8 cellular contexts compared by ENCODE assay signal in the genomic region with DNA sequence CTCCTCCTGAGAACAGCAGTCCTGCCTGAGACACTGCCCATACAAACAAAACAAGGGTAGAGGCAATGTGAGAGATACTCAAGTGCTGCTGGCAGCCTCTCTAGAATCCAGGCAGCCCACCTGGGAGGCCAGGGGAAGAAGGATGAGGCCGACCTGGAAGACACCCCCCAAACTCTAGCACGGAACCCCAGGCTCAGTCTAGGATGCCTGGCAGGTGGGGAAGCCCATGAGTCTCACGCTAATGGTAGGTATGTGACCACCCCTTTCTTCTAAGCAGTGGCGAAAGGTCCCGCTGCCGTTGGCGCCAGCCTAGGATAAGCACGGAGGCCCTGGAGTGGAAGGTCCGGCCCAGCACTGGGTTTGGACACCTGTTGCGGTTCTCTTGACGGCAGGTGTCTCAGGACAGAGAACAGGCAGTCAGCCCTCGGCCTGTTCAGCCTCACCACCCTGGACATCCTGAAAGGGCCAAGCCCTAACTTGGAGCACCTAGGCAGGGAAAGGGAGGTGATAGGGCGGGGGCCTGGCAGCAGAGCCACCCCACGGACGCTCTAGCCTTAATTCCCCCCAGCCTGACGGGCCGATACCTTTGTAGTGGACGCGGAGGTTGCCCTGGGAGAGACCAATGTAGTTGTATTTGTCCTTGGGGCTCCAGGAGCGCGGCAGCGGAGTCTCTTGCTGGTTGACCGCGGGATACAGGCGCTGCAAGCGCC. TPM values are rescaled to one million over a fixed set of nuclear protein-coding genes. Genes with fewer than 3 reads are reported as not detected.
DNase-seq lines count a peak whose midpoint lies in the region; ATAC-seq and TF ChIP-seq lines count a peak whose summit lies in the region.

No MANE protein-coding gene starts in this region.

- peak overlapping the region; percentile 96 for H3K4me2 ChIP-seq in KMS-11
- peak overlapping the region; percentile 84 for H3K4me2 ChIP-seq in mesendoderm (ENCODE audit: low read length)

- no peak overlapping the region for H2BK15ac ChIP-seq in mesendoderm (replicated peaks; ENCODE audit: low read depth)

- H3K4me1 Mint-ChIP-seq in central memory CD8-positive, alpha-beta T cell = peaks cover 31% of the 10 kb centered on the region

- no peak overlapping the region for H4K5ac ChIP-seq in mesendoderm (ENCODE audit: low read length)

- H3K79me2 ChIP-seq in KMS-11 (ENCODE audit: insufficient read depth, low read depth) (peaks cover 49% of the 10 kb centered on the region), mesendoderm (ENCODE audit: control insufficient read depth, insufficient read depth, low read length) (peaks cover 19% of the 10 kb centered on the region)

- H3K4me3 ChIP-seq in KMS-11 (IDR thresholded peaks at IDR 0.05; ENCODE audit: insufficient read depth, low read depth, low read length) (no peak overlapping the region), mesendoderm (ENCODE audit: low read length) (peak overlapping the region; percentile 98), uterus (peak overlapping the region; percentile 83 to 89)

- no peak for TF ChIP-seq POLR2A in uterus (IDR thresholded peaks at IDR 0.05)

- no peak overlapping the region for H3K18ac ChIP-seq in mesendoderm (ENCODE audit: low read length)

- no peaks in the 10 kb centered on the region for H3K9me3 Mint-ChIP-seq in central memory CD8-positive, alpha-beta T cell

- peak overlapping the region; percentile 88 for H3K27ac Mint-ChIP-seq in central memory CD8-positive, alpha-beta T cell (ENCODE audit: low read depth)

- H3K4me1 ChIP-seq in KMS-11 (ENCODE audit: low read depth, poor library complexity, severe bottlenecking) (peaks cover 18% of the 10 kb centered on the region), mesendoderm (ENCODE audit: control insufficient read depth, low read depth, low read length) (peaks cover 1% of the 10 kb centered on the region), uterus (no peaks in the 10 kb centered on the region)

- H4K20me1 ChIP-seq in KMS-11 (ENCODE audit: insufficient read depth) = no peaks in the 10 kb centered on the region

- H3K27me3 ChIP-seq in KMS-11 (ENCODE audit: insufficient read depth, low read depth) (no peaks in the 10 kb centered on the region), mesendoderm (ENCODE audit: insufficient read depth, low read length, poor library complexity) (no peaks in the 10 kb centered on the region), uterus (no peaks in the 10 kb centered on the region)

- peak overlapping the region; percentile 99 for H3K56ac ChIP-seq in mesendoderm (ENCODE audit: low read length)

- no peak overlapping the region for H3K4ac ChIP-seq in mesendoderm (ENCODE audit: low read depth, low read length)

- H2BK120ac ChIP-seq in mesendoderm (ENCODE audit: low read depth, low read length) = no peak overlapping the region

- H2AFZ ChIP-seq in KMS-11 (ENCODE audit: low read depth) = peak overlapping the region; percentile 81; the same call in 1 of the 2 replicates

- H4K8ac ChIP-seq in mesendoderm (ENCODE audit: low read depth, low read length) = no peak overlapping the region

- H3K23ac ChIP-seq in mesendoderm (ENCODE audit: low read length) = peak overlapping the region; percentile 94

- peaks cover 17% of the 10 kb centered on the region for H3K79me1 ChIP-seq in mesendoderm (ENCODE audit: low read length)

- no peaks in the 10 kb centered on the region for H3K9me3 ChIP-seq in uterus

- no peak for TF ChIP-seq CTCF in KMS-11 (conservative IDR thresholded peaks at IDR 0.05; ENCODE audit: low read depth, low read length)
- TF ChIP-seq CTCF in uterus (IDR thresholded peaks at IDR 0.05) = no peak

- peaks cover 13% of the 10 kb centered on the region for H3K36me3 Mint-ChIP-seq in central memory CD8-positive, alpha-beta T cell (ENCODE audit: insufficient read depth)

- no CpG with 5 or more reads among the region's 26 CpGs for WGBS in mesendoderm (ENCODE audit: extremely low coverage, insufficient coverage, low lambda C conversion rate)

- intact Hi-C loops in uterus (cut with DNase I; ENCODE audit: low total_unique reads) = no loop called here

- H3K9ac ChIP-seq in KMS-11 (peak overlapping the region; percentile 75), mesendoderm (ENCODE audit: low read length) (peak overlapping the region; percentile 94)

- no peak for ATAC-seq in central memory CD8-positive, alpha-beta T cell (replicated peaks; ENCODE audit: extremely low read depth, poor library complexity, severe bottlenecking)
- no peak for ATAC-seq in HG02981 (IDR thresholded peaks at IDR 0.05; ENCODE audit: unreplicated experiment)

- no peak overlapping the region for H2BK5ac ChIP-seq in mesendoderm (ENCODE audit: low read length)

- peak; percentile 28 for DNase-seq in NCI-H748 (lab: John Stamatoyannopoulos, UW; ENCODE audit: unreplicated experiment)
- DNase-seq in NCI-H748 treated with DMSO at 0.1 percent for 48 hours (lab: John Stamatoyannopoulos, UW) = no peak
- no peak for DNase-seq in central memory CD8-positive, alpha-beta T cell (ENCODE audit: low spot score in 2 of 2)
- no peak for DNase-seq in mesendoderm
- peak in 1 of 2 donors; percentile 25 for DNase-seq in uterus
- DNase-seq in NCI-H1694 treated with DMSO at 0.1 percent for 48 hours (lab: John Stamatoyannopoulos, UW) = no peak

- H3K4me3 Mint-ChIP-seq in central memory CD8-positive, alpha-beta T cell = peak overlapping the region; percentile 78

- H3K27me3 Mint-ChIP-seq in central memory CD8-positive, alpha-beta T cell = no peaks in the 10 kb centered on the region

- no peak overlapping the region for H2AK5ac ChIP-seq in mesendoderm (ENCODE audit: low read length)

- 0 out of 2 replicates have a peak, but pooled peaks cover 4% of the 10 kb centered on the region for H3K36me3 ChIP-seq in KMS-11 (ENCODE audit: insufficient read depth)
- H3K36me3 ChIP-seq in mesendoderm (ENCODE audit: control insufficient read depth, insufficient read depth, low read length) = peaks cover 4% of the 10 kb centered on the region
- no peaks in the 10 kb centered on the region for H3K36me3 ChIP-seq in uterus

- H3K27ac ChIP-seq in KMS-11 (peak overlapping the region; percentile 35), mesendoderm (ENCODE audit: low read depth, low read length) (no peak overlapping the region), uterus (peak overlapping the region; percentile 79 to 87)

RNA-seq across cellular contexts. Expression of gene RANBP10, which starts 0.5 kb away (rescaled TPM):
- polyA plus RNA-seq in mesendoderm (2013, experiment 1 of 2) = 8.8 TPM
- 8.6 TPM for polyA plus RNA-seq in mesendoderm (2013, experiment 2 of 2)
- 10 to 100 TPM in 1 of 4 donors, 1 to 10 TPM in 3; 4.9 to 22.7 (median 8.5) TPM for total RNA-seq in uterus

RNA-seq across cellular contexts. Expression of gene TSNAXIP1, which starts 0.8 kb away (rescaled TPM):
- 0.37 TPM for polyA plus RNA-seq in mesendoderm (2013, experiment 1 of 2)
- polyA plus RNA-seq in mesendoderm (2013, experiment 2 of 2) = 0.38 TPM
- total RNA-seq in uterus = 1 to 10 TPM; 2.7 to 4.9 (median 3.6) TPM

RNA-seq across cellular contexts. Expression of gene THAP11, which starts 36.2 kb away (rescaled TPM):
- 26.9 TPM for polyA plus RNA-seq in mesendoderm (2013, experiment 1 of 2)
- 26.7 TPM for polyA plus RNA-seq in mesendoderm (2013, experiment 2 of 2)
- 100 to 1,000 TPM in 1 of 4 donors, 10 to 100 TPM in 3; 43.3 to 105 (median 57.6) TPM for total RNA-seq in uterus

RNA-seq across cellular contexts. Expression of gene NUTF2, which starts 40.9 kb away (rescaled TPM):
- 370 TPM for polyA plus RNA-seq in mesendoderm (2013, experiment 1 of 2)
- polyA plus RNA-seq in mesendoderm (2013, experiment 2 of 2) = 358 TPM
- 10 to 100 TPM; 43.8 to 76.1 (median 65.4) TPM for total RNA-seq in uterus

RNA-seq across cellular contexts. Expression of gene CENPT, which starts 41.6 kb away (rescaled TPM):
- 33.6 TPM for polyA plus RNA-seq in mesendoderm (2013, experiment 1 of 2)
- polyA plus RNA-seq in mesendoderm (2013, experiment 2 of 2) = 33.5 TPM
- 10 to 100 TPM; 29.4 to 70.2 (median 52.8) TPM for total RNA-seq in uterus
